19 cellular contexts compared by ENCODE assay signal in genomic region chr2:204264068-204264693, GRCh38.
DNase-seq lines count a peak whose midpoint lies in the region; ATAC-seq and TF ChIP-seq lines count a peak whose summit lies in the region.
"Had no signal": no experiment of that assay in that cellular context is flagged by ENCODE, and none has a peak within 500 bp of the region (broad histone marks: within the 10 kb centered on the region; RNA-seq: fewer than 3 reads in every experiment).

No MANE protein-coding gene starts in this region.

- H3K4me3 Mint-ChIP-seq in type B pancreatic cell: peak overlapping the region; percentile 52
- H3K4me3 Mint-ChIP-seq: IgD-negative memory B cell had no signal

- H3K27me3 Mint-ChIP-seq in type B pancreatic cell: peaks cover 11% of the 10 kb centered on the region

- H3K4me3 ChIP-seq in ectodermal cell (ENCODE audit: insufficient read depth, low read depth, low read length): no peak overlapping the region
- H3K4me3 ChIP-seq in left ventricle myocardium inferior: no peak overlapping the region
- H3K4me3 ChIP-seq: SJCRH30, smooth muscle cell had no signal

- no peaks in the 10 kb centered on the region for H3K27me3 ChIP-seq in ectodermal cell (ENCODE audit: control insufficient read depth, insufficient read depth, low read length, poor library complexity, severe bottlenecking)
- H3K27me3 ChIP-seq in left ventricle myocardium inferior (ENCODE audit: low read depth): peaks cover 9% of the 10 kb centered on the region
- H3K27me3 ChIP-seq: SJCRH30 had no signal

- no peaks in the 10 kb centered on the region for H3K36me3 Mint-ChIP-seq in type B pancreatic cell
- H3K36me3 Mint-ChIP-seq: IgD-negative memory B cell had no signal

- H3K36me3 ChIP-seq in ectodermal cell (ENCODE audit: control insufficient read depth, insufficient read depth, low read length) (no peaks in the 10 kb centered on the region), left ventricle myocardium inferior (no peaks in the 10 kb centered on the region)
- H3K36me3 ChIP-seq: SJCRH30 had no signal

- H3K27ac ChIP-seq in ectodermal cell (ENCODE audit: insufficient read depth, low read depth, low read length, poor library complexity, severe bottlenecking): peak overlapping the region; percentile 57
- H3K27ac ChIP-seq in left ventricle myocardium inferior (replicated peaks): no peak overlapping the region
- H3K27ac ChIP-seq: epithelial cell of prostate, SJCRH30 had no signal

- H3K4me1 ChIP-seq in ectodermal cell (ENCODE audit: control insufficient read depth, insufficient read depth, low read length) (peaks cover 56% of the 10 kb centered on the region), left ventricle myocardium inferior (peaks cover 13% of the 10 kb centered on the region)

- ATAC-seq in GM21717 (IDR thresholded peaks at IDR 0.05; ENCODE audit: unreplicated experiment): no peak

- peaks cover 70% of the 10 kb centered on the region for H3K4me1 Mint-ChIP-seq in type B pancreatic cell (ENCODE audit: unreplicated experiment)
- H3K4me1 Mint-ChIP-seq: IgD-negative memory B cell had no signal

- TF ChIP-seq CTCF in type B pancreatic cell (conservative IDR thresholded peaks at IDR 0.05): no peak
- no peak for TF ChIP-seq CTCF in left ventricle myocardium inferior (IDR thresholded peaks at IDR 0.05; ENCODE audit: borderline replicate concordance)

- 44 to 46% methylated on average over 18 of the region's 18 CpGs for WGBS in ectodermal cell, 2 experiments

- peak; percentile 67 for DNase-seq in NCI-H82 (lab: John Stamatoyannopoulos, UW)
- no peak for DNase-seq in NCI-H82 treated with DMSO at 0.1 percent for 48 hours (lab: John Stamatoyannopoulos, UW; ENCODE audit: unreplicated experiment)
- DNase-seq in NCI-H2107 treated with DMSO at 0.1 percent for 48 hours (lab: John Stamatoyannopoulos, UW; ENCODE audit: unreplicated experiment): peak; percentile 62
- DNase-seq in type B pancreatic cell (ENCODE audit: extremely low spot score, unreplicated experiment): no peak
- no peak for DNase-seq in hypothalamus (lab: John Stamatoyannopoulos, UW)
- no peak for DNase-seq in left ventricle myocardium inferior
- DNase-seq: activated gamma-delta T cell; cerebellar nuclear complex; kidney glomerular epithelial cell; mammary epithelial cell; stimulated activated CD4-positive, alpha-beta T cell treated with anti-CD3 and anti-CD28 coated beads, Interleukin-2, amount 100 ng/mL, for 24 hours; substantia nigra; T-helper 1 cell had no signal

- H3K9me3 Mint-ChIP-seq in type B pancreatic cell: no peaks in the 10 kb centered on the region
- H3K9me3 Mint-ChIP-seq: IgD-negative memory B cell had no signal

- H3K27ac Mint-ChIP-seq in type B pancreatic cell: no peak overlapping the region

- no peaks in the 10 kb centered on the region for H3K9me3 ChIP-seq in ectodermal cell (ENCODE audit: control insufficient read depth, low read length)
- no peaks in the 10 kb centered on the region for H3K9me3 ChIP-seq in left ventricle myocardium inferior (replicated peaks)

- intact Hi-C loops in left ventricle myocardium inferior (cut with micrococcal nuclease): no loop called here

Comparison
In these comparisons a context has a peak if more than half of its experiments do, and no peak if none do; other contexts are left out.
1. DNase-seq: peak in NCI-H82 (single experiment) and NCI-H2107 treated with DMSO at 0.1 percent for 48 hours (single experiment); none in NCI-H82 treated with DMSO at 0.1 percent for 48 hours (single experiment), type B pancreatic cell (single experiment), hypothalamus (0 of 51) and left ventricle myocardium inferior (single experiment).